11 cellular contexts compared by ENCODE assay signal in the genomic region with DNA sequence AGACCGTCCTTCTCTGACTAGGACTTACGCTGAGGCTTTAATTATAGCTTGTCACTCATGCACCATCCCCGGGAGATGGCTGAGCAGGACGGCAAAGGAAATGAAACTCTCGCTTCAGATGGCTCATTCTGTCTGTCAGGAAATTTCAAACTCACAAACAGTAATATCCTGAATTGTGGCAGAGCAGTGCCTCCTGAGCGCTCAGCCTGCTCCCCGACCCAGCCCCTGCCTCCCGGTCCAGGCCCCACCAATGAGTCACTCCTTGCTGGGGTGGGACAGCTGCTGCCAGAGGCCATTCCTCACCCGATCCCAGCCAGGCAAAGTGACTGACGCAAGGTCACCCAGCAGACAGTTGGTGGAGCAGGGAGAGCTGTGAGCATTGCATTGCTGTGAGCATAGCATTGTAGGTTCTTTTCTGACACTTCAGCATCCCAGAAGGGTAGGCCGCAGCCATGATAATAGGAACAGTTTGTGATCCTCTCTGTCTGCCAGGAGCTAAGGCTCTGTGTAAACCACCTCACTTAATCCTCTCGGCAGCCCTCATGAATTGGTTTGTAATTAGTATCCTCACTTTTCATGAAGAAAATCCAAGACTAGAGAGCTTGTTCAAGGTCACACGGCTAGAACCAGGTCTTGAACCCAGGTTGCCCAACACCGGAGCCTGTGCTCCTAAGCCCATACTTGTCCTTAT. TPM values are rescaled to one million over a fixed set of nuclear protein-coding genes. Genes with fewer than 3 reads are reported as not detected.
DNase-seq lines count a peak whose midpoint lies in the region; ATAC-seq and TF ChIP-seq lines count a peak whose summit lies in the region.
"Had no signal": no experiment of that assay in that cellular context is flagged by ENCODE, and none has a peak within 500 bp of the region (broad histone marks: within the 10 kb centered on the region; RNA-seq: fewer than 3 reads in every experiment).

No MANE protein-coding gene starts in this region.

- H3K27me3 ChIP-seq in mesenchymal stem cell (ENCODE audit: control insufficient read depth in 1 of 2, insufficient read depth in 1 of 2, low read length in 2 of 2) (peaks cover 51 to 67% of the 10 kb centered on the region in 2 experiments), body of pancreas (no peaks in the 10 kb centered on the region)
- H3K27me3 ChIP-seq: transverse colon had no signal

- H2BK12ac ChIP-seq in mesenchymal stem cell (ENCODE audit: low read length in 2 of 2), result no peak overlapping the region

- H3K4me3 ChIP-seq in mesenchymal stem cell (ENCODE audit: insufficient read depth in 1 of 2, low read depth in 1 of 2, low read length in 2 of 2), result no peak overlapping the region
- H3K4me3 ChIP-seq in body of pancreas, result no peak overlapping the region
- H3K4me3 ChIP-seq: skin epidermis, transverse colon had no signal

- H3K4me1 ChIP-seq in mesenchymal stem cell (ENCODE audit: control insufficient read depth, insufficient read depth, low read depth, low read length) (peaks cover 12% of the 10 kb centered on the region), body of pancreas (no peaks in the 10 kb centered on the region)
- H3K4me1 ChIP-seq: transverse colon had no signal

- intact Hi-C loops in activated T-helper 2 cell treated with anti-CD3 and anti-CD28 coated beads, Interferon-gamma antibody, Interleukin-2, Interleukin-4, amounts not matched to agents 10 μg/mL and 5 μg/mL and 100 μg/mL, durations not matched to agents 14 hours and 24 hours and 36 hours (cut with micrococcal nuclease), result no loop called here
- intact Hi-C loops in body of pancreas (cut with DNase I), result no loop called here

- no peak overlapping the region for H3K27ac Mint-ChIP-seq in activated T-helper 2 cell treated with anti-CD3 and anti-CD28 coated beads, Interferon-gamma antibody, Interleukin-2, Interleukin-4, amounts not matched to agents 10 μg/mL and 5 μg/mL and 100 μg/mL, durations not matched to agents 14 hours and 24 hours and 36 hours
- H3K27ac Mint-ChIP-seq: dendritic cell treated with granulocyte-macrophage colony-stimulating factor and Interleukin-4, amounts not matched to agents 40 ng/mL and 50 ng/mL, for 4 days had no signal

- H3K36me3 ChIP-seq in mesenchymal stem cell (ENCODE audit: control insufficient read depth in 1 of 2, insufficient read depth in 2 of 2, low read depth in 1 of 2, low read length in 2 of 2), result no peaks in the 10 kb centered on the region
- no peaks in the 10 kb centered on the region for H3K36me3 ChIP-seq in body of pancreas (replicated peaks in 1 of 2; ENCODE audit: insufficient read depth in 1 of 2, low read depth in 2 of 2)
- H3K36me3 ChIP-seq: transverse colon had no signal

- WGBS in mesenchymal stem cell, result 41% methylated on average over 14 of the region's 14 CpGs
- WGBS in body of pancreas, 2 donors, result 68 to 77% methylated on average over 10 to 14 of the region's 14 CpGs

- no peaks in the 10 kb centered on the region for H3K4me1 Mint-ChIP-seq in activated T-helper 2 cell treated with anti-CD3 and anti-CD28 coated beads, Interferon-gamma antibody, Interleukin-2, Interleukin-4, amounts not matched to agents 10 μg/mL and 5 μg/mL and 100 μg/mL, durations not matched to agents 14 hours and 24 hours and 36 hours (ENCODE audit: low read depth)

- peaks cover 5% of the 10 kb centered on the region for H3K27me3 Mint-ChIP-seq in activated T-helper 2 cell treated with anti-CD3 and anti-CD28 coated beads, Interferon-gamma antibody, Interleukin-2, Interleukin-4, amounts not matched to agents 10 μg/mL and 5 μg/mL and 100 μg/mL, durations not matched to agents 14 hours and 24 hours and 36 hours (ENCODE audit: low read depth)

- no peak overlapping the region for H3K18ac ChIP-seq in mesenchymal stem cell (ENCODE audit: low read depth in 1 of 2, low read length in 2 of 2)

- H4K8ac ChIP-seq in mesenchymal stem cell (ENCODE audit: low read length), result no peak overlapping the region

- H3K14ac ChIP-seq in mesenchymal stem cell (ENCODE audit: low read length in 2 of 2), result no peak overlapping the region

- no peak for TF ChIP-seq POLR2A in body of pancreas (IDR thresholded peaks at IDR 0.05)

- H2AFZ ChIP-seq in mesenchymal stem cell (ENCODE audit: low read depth, low read length), result no peak overlapping the region

- no peak overlapping the region for H3K4ac ChIP-seq in mesenchymal stem cell (ENCODE audit: low read depth in 1 of 2, low read length in 2 of 2)

- no peak overlapping the region for H3K4me3 Mint-ChIP-seq in activated T-helper 2 cell treated with anti-CD3 and anti-CD28 coated beads, Interferon-gamma antibody, Interleukin-2, Interleukin-4, amounts not matched to agents 10 μg/mL and 5 μg/mL and 100 μg/mL, durations not matched to agents 14 hours and 24 hours and 36 hours (ENCODE audit: low read depth)
- H3K4me3 Mint-ChIP-seq: dendritic cell treated with granulocyte-macrophage colony-stimulating factor and Interleukin-4, amounts not matched to agents 40 ng/mL and 50 ng/mL, for 4 days had no signal

- TF ChIP-seq CTCF in GM13976 (IDR thresholded peaks at IDR 0.05; ENCODE audit: borderline replicate concordance, control extremely low read depth, extremely low read depth, insufficient read depth, missing control alignments), result no peak
- TF ChIP-seq CTCF in body of pancreas (IDR thresholded peaks at IDR 0.05), result no peak

- H3K79me1 ChIP-seq in mesenchymal stem cell (replicated peaks; ENCODE audit: low read length, poor library complexity, severe bottlenecking), result no peaks in the 10 kb centered on the region

- H3K9me3 Mint-ChIP-seq in activated T-helper 2 cell treated with anti-CD3 and anti-CD28 coated beads, Interferon-gamma antibody, Interleukin-2, Interleukin-4, amounts not matched to agents 10 μg/mL and 5 μg/mL and 100 μg/mL, durations not matched to agents 14 hours and 24 hours and 36 hours, result no peaks in the 10 kb centered on the region
- H3K9me3 Mint-ChIP-seq: dendritic cell treated with granulocyte-macrophage colony-stimulating factor and Interleukin-4, amounts not matched to agents 40 ng/mL and 50 ng/mL, for 4 days had no signal

- no peak overlapping the region for H2AK5ac ChIP-seq in mesenchymal stem cell (ENCODE audit: low read length, severe bottlenecking)

- in situ Hi-C loops in GM13976 (cut with MboI; ENCODE audit: low sequenced_read_pairs, unreplicated experiment), result no loop called here

- DNase-seq in GM13976 (ENCODE audit: low spot score), result peak; percentile 64
- DNase-seq in MV-4-11 (lab: John Stamatoyannopoulos, UW), result peak; percentile 86
- DNase-seq in mesenchymal stem cell, result peak; percentile 43
- no peak for DNase-seq in activated T-helper 2 cell treated with anti-CD3 and anti-CD28 coated beads, Interferon-gamma antibody, Interleukin-2, Interleukin-4, amounts not matched to agents 10 μg/mL and 5 μg/mL and 100 μg/mL, durations not matched to agents 14 hours and 24 hours and 36 hours (ENCODE audit: low spot score)
- no peak for DNase-seq in body of pancreas
- DNase-seq: transverse colon had no signal

- H2BK5ac ChIP-seq in mesenchymal stem cell (ENCODE audit: low read depth, low read length, poor library complexity, severe bottlenecking), result no peak overlapping the region

- no peak overlapping the region for H4K91ac ChIP-seq in mesenchymal stem cell (ENCODE audit: low read length)

- no peaks in the 10 kb centered on the region for H3K36me3 Mint-ChIP-seq in activated T-helper 2 cell treated with anti-CD3 and anti-CD28 coated beads, Interferon-gamma antibody, Interleukin-2, Interleukin-4, amounts not matched to agents 10 μg/mL and 5 μg/mL and 100 μg/mL, durations not matched to agents 14 hours and 24 hours and 36 hours (ENCODE audit: low read depth)

- ATAC-seq in GM21723 (IDR thresholded peaks at IDR 0.05; ENCODE audit: unreplicated experiment) (peak; percentile 84), HG02885 (IDR thresholded peaks at IDR 0.05; ENCODE audit: poor library complexity, unreplicated experiment) (no peak), HG02970 (IDR thresholded peaks at IDR 0.05; ENCODE audit: low FRiP score, unreplicated experiment) (no peak), body of pancreas (no peak)

- no peak overlapping the region for H2BK15ac ChIP-seq in mesenchymal stem cell (ENCODE audit: low read depth, poor library complexity, severe bottlenecking)

- H3K27ac ChIP-seq in mesenchymal stem cell (ENCODE audit: low read length, poor library complexity, severe bottlenecking) (no peak overlapping the region), body of pancreas (no peak overlapping the region)
- H3K27ac ChIP-seq: skin epidermis, transverse colon had no signal

- no peaks in the 10 kb centered on the region for H3K9me3 ChIP-seq in mesenchymal stem cell (ENCODE audit: control insufficient read depth, low read length)
- no peaks in the 10 kb centered on the region for H3K9me3 ChIP-seq in body of pancreas
- H3K9me3 ChIP-seq: transverse colon had no signal

- H3K23ac ChIP-seq in mesenchymal stem cell (ENCODE audit: low read length in 2 of 2), result no peak overlapping the region

- no peak overlapping the region for H2BK120ac ChIP-seq in mesenchymal stem cell (ENCODE audit: low read depth, low read length)

- no peak overlapping the region for H3K9ac ChIP-seq in mesenchymal stem cell (ENCODE audit: low read length)

- no peak overlapping the region for H3K4me2 ChIP-seq in mesenchymal stem cell (ENCODE audit: low read length, poor library complexity, severe bottlenecking)

RNA-seq across cellular contexts. Expression of a gene that starts 20.9 kb away (rescaled TPM):
- not detected for polyA plus RNA-seq in mesenchymal stem cell (2013, experiment 1 of 2)
- polyA plus RNA-seq in mesenchymal stem cell (2013, experiment 2 of 2), result not detected
- not detected in 2 replicates for total RNA-seq in activated T-helper 2 cell treated with anti-CD3 and anti-CD28 coated beads, Interferon-gamma antibody, Interleukin-2, Interleukin-4, amounts not matched to agents 10 μg/mL and 5 μg/mL and 100 μg/mL, durations not matched to agents 14 hours and 24 hours and 36 hours
- total RNA-seq in body of pancreas, result not detected
- total RNA-seq: transverse colon had no signal

Comparison
In these comparisons a context has a peak if more than half of its experiments do, and no peak if none do; other contexts are left out.
1. DNase-seq: peak in GM13976 (single experiment), MV-4-11 (single experiment) and mesenchymal stem cell (single experiment); none in activated T-helper 2 cell treated with anti-CD3 and anti-CD28 coated beads, Interferon-gamma antibody, Interleukin-2, Interleukin-4, amounts not matched to agents 10 μg/mL and 5 μg/mL and 100 μg/mL, durations not matched to agents 14 hours and 24 hours and 36 hours (single experiment) and body of pancreas (0 of 4).